Comparison of ENCODE assay signal across 29 cellular contexts in genomic region chr11:35802221-35802620, GRCh38.
"Had no signal": no experiment of that assay in that cellular context is flagged by ENCODE, and none has a peak within 500 bp of the region (broad histone marks: within the 10 kb centered on the region; RNA-seq: fewer than 3 reads in every experiment).

No MANE protein-coding gene starts in this region.

- H3K27me3 Mint-ChIP-seq: activated CD8-positive, alpha-beta T cell treated with anti-CD3 and anti-CD28 coated beads for 36 hours; activated naive CD4-positive, alpha-beta T cell treated with anti-CD3 and anti-CD28 coated beads, Interleukin-2, amount 50 U/mL, for 24 hours; brain had no signal

- DNase-seq: activated CD4-positive, alpha-beta T cell treated with anti-CD3 and anti-CD28 coated beads for 4 hours; activated CD8-positive, alpha-beta memory T cell treated with anti-CD3 and anti-CD28 coated beads, Interleukin-2, amount 50 U/mL, for 48 hours; activated CD8-positive, alpha-beta T cell treated with anti-CD3 and anti-CD28 coated beads for 36 hours; activated effector memory CD4-positive, alpha-beta T cell treated with Interleukin-2 at 50 U/mL for 16 hours; activated naive CD4-positive, alpha-beta T cell; activated T-cell treated with anti-CD3 and anti-CD28 coated beads, Interleukin-2, amount 50 U/mL, for 1 hour; amniotic stem cell; cerebellar nuclear complex; Kasumi-1; NCI-H1048; NCI-H146; NCI-H1930; NCI-H2107; NCI-H2171 treated with DMSO at 0.1 percent for 48 hours; NCI-H226; NCI-H510A treated with DMSO at 0.1 percent for 48 hours; NCI-H69; NK-92 treated with Interleukin-12 subunit alpha and Interleukin-12 subunit beta, amount 100 ng/mL, for 24 hours; Peyer's patch; SHP77; SW 1271 had no signal

- H3K9me3 Mint-ChIP-seq: activated CD8-positive, alpha-beta T cell treated with anti-CD3 and anti-CD28 coated beads for 36 hours; activated naive CD4-positive, alpha-beta T cell treated with anti-CD3 and anti-CD28 coated beads, Interleukin-2, amount 50 U/mL, for 24 hours; T-helper 2 cell treated with Interferon-gamma antibody and Interleukin-4, amounts not matched to agents 5 μg/mL and 100 μg/mL, for 36 hours had no signal

- ATAC-seq: activated CD4-positive, CD25-positive, alpha-beta regulatory T cell treated with anti-CD3 and anti-CD28 coated beads, Interleukin-2, amount 50 U/mL, for 24 hours; activated CD8-positive, alpha-beta T cell treated with anti-CD3 and anti-CD28 coated beads for 36 hours; SK-N-SH treated with all-trans-retinoic acid at 6 μM for 48 hours had no signal

- FAIRE-seq: astrocyte had no signal

- H3K4me3 ChIP-seq: Peyer's patch, SJSA1 had no signal

- H3K27me3 ChIP-seq: Peyer's patch, SJSA1 had no signal

- H3K9me3 ChIP-seq: Peyer's patch, SJSA1 had no signal

- H3K4me3 Mint-ChIP-seq: activated CD8-positive, alpha-beta T cell treated with anti-CD3 and anti-CD28 coated beads for 36 hours; activated naive CD4-positive, alpha-beta T cell treated with anti-CD3 and anti-CD28 coated beads, Interleukin-2, amount 50 U/mL, for 24 hours; brain; T-helper 2 cell treated with Interferon-gamma antibody and Interleukin-4, amounts not matched to agents 5 μg/mL and 100 μg/mL, for 36 hours had no signal

- H3K27ac ChIP-seq: Peyer's patch, RWPE1, SJSA1 had no signal

- H3K27ac Mint-ChIP-seq: activated CD8-positive, alpha-beta T cell treated with anti-CD3 and anti-CD28 coated beads for 36 hours; activated naive CD4-positive, alpha-beta T cell treated with anti-CD3 and anti-CD28 coated beads, Interleukin-2, amount 50 U/mL, for 24 hours; T-helper 2 cell treated with Interferon-gamma antibody and Interleukin-4, amounts not matched to agents 5 μg/mL and 100 μg/mL, for 36 hours had no signal
